Comparison of ENCODE assay signal across 28 cellular contexts in genomic region chr7:14336256-14336655, GRCh38.
"Had no signal": no experiment of that assay in that cellular context is flagged by ENCODE, and none has a peak within 500 bp of the region (broad histone marks: within the 10 kb centered on the region; RNA-seq: fewer than 3 reads in every experiment).

No MANE protein-coding gene starts in this region.

- H3K9me3 Mint-ChIP-seq: endodermal cell, nephron had no signal

- H3K36me3 Mint-ChIP-seq: naive B cell had no signal

- H3K79me2 ChIP-seq: parathyroid adenoma had no signal

- ATAC-seq: heart left ventricle, left lung, sciatic nerve had no signal

- H3K27me3 Mint-ChIP-seq: naive B cell had no signal

- H3K9me3 ChIP-seq: colonic mucosa, heart left ventricle, left lung, prostate gland, stomach, thoracic aorta, transverse colon had no signal

- FAIRE-seq: endothelial cell of umbilical vein had no signal

- H2AFZ ChIP-seq: parathyroid adenoma had no signal

- H3K9ac ChIP-seq: parathyroid adenoma had no signal

- H3K27ac ChIP-seq: colonic mucosa, heart left ventricle, left lung, parathyroid adenoma, prostate gland, skin epidermis, stomach, thoracic aorta, transverse colon had no signal

- H3K4me1 Mint-ChIP-seq: naive B cell had no signal

- DNase-seq: cerebellar nuclear complex; colonic mucosa; effector CD4-positive, alpha-beta T cell; endodermal cell; erythroblast; foreskin melanocyte; heart left ventricle; hypothalamus; left lung; mesenchymal stem cell; midbrain; naive B cell; occipital lobe; retina; stimulated activated CD4-positive, alpha-beta T cell treated with anti-CD3 and anti-CD28 coated beads, Interleukin-2, amount 100 ng/mL, for 24 hours; stimulated activated CD4-positive, alpha-beta T cell treated with anti-CD3 and anti-CD28 coated beads, Interleukin-4, amount 100 ng/mL, for 4 hours; stimulated activated naive CD4-positive, alpha-beta T cell; stomach; substantia nigra; transverse colon had no signal

- H3K4me1 ChIP-seq: colonic mucosa, left lung, parathyroid adenoma, prostate gland, transverse colon had no signal

- H3K36me3 ChIP-seq: colonic mucosa, heart left ventricle, left lung, prostate gland, stomach, thoracic aorta, transverse colon had no signal

- H3K4me3 Mint-ChIP-seq: endodermal cell, naive B cell, nephron had no signal

- H3K4me3 ChIP-seq: colonic mucosa, heart left ventricle, left lung, lung, prostate gland, skin epidermis, stomach, thoracic aorta, transverse colon had no signal

- H3K27ac Mint-ChIP-seq: endodermal cell, naive B cell, nephron had no signal

- H3K27me3 ChIP-seq: colonic mucosa, heart left ventricle, left lung, stomach, transverse colon had no signal
